ENCODE assay signal across 8 cellular contexts in genomic region chr4:9690608-9691185, GRCh38.
DNase-seq lines count a peak whose midpoint lies in the region; ATAC-seq and TF ChIP-seq lines count a peak whose summit lies in the region.
"Not testable (repeated sequence)": the region's sequence is repeated elsewhere in the genome, so short reads cannot be mapped to it uniquely, and the experiment has no call there.

No MANE protein-coding gene starts in this region.

- not testable (repeated sequence) for H4K20me1 ChIP-seq in fibroblast of lung (ENCODE audit: control insufficient read depth, extremely low read depth, insufficient read depth, low read length); osteoblast (ENCODE audit: insufficient read depth, low read length)

- TF ChIP-seq POLR2A in breast epithelium (IDR thresholded peaks at IDR 0.05); right lobe of liver (IDR thresholded peaks at IDR 0.05): not testable (repeated sequence)

- ATAC-seq in CD4-positive, alpha-beta T cell (ENCODE audit: poor library complexity); activated CD8-positive, alpha-beta T cell treated with anti-CD3 and anti-CD28 coated beads for 36 hours; right lobe of liver: not testable (repeated sequence)

- intact Hi-C loops in CD4-positive, alpha-beta T cell (cut with DNase I, micrococcal nuclease), result loop anchor here (5.0 to 10.0 kb wide), 3 partner anchors 424 to 844 kb away; partner anchors contain the start of gene WDR1 (in 1 of the 2)
- intact Hi-C loops in activated CD8-positive, alpha-beta T cell treated with anti-CD3 and anti-CD28 coated beads for 36 hours (cut with micrococcal nuclease); breast epithelium (cut with DNase I; ENCODE audit: low total_unique reads); right lobe of liver (cut with DNase I): not testable (repeated sequence)

- not testable (repeated sequence) for H3K79me2 ChIP-seq in fibroblast of lung (ENCODE audit: control insufficient read depth, insufficient read depth, low read length); osteoblast (ENCODE audit: insufficient read depth, low read length)

- DNase-seq in CD4-positive, alpha-beta T cell; LNCaP clone FGC (ENCODE audit: low read depth); activated CD8-positive, alpha-beta T cell treated with anti-CD3 and anti-CD28 coated beads for 36 hours; breast epithelium (ENCODE audit: low spot score in 2 of 2); fibroblast of lung (ENCODE audit: low read depth in 2 of 2); right lobe of liver; osteoblast (ENCODE audit: insufficient read length, low spot score, missing footprints): not testable (repeated sequence)

- not testable (repeated sequence) for H3K36me3 ChIP-seq in breast epithelium; fibroblast of lung (ENCODE audit: control insufficient read depth, insufficient read depth, low read length); right lobe of liver; osteoblast (ENCODE audit: insufficient read depth, low read length); subcutaneous abdominal adipose tissue (ENCODE audit: control insufficient read depth in 5 of 5, insufficient read depth in 5 of 5, low read length in 5 of 5)

- H3K27ac ChIP-seq in CD4-positive, alpha-beta T cell (ENCODE audit: low read depth, low read length), result peak overlapping the region; percentile 67
- H3K27ac ChIP-seq in breast epithelium (peak overlapping the region; percentile 80 to 84), right lobe of liver (peak overlapping the region in 2 of 3 donors; percentile 13 to 30)
- not testable (repeated sequence) for H3K27ac ChIP-seq in fibroblast of lung (ENCODE audit: insufficient read depth, low read length); osteoblast (ENCODE audit: low read depth, low read length); subcutaneous abdominal adipose tissue (ENCODE audit: low read depth, low read length)

- not testable (repeated sequence) for H3K36me3 Mint-ChIP-seq in CD4-positive, alpha-beta T cell (ENCODE audit: low read depth); activated CD8-positive, alpha-beta T cell treated with anti-CD3 and anti-CD28 coated beads for 36 hours (ENCODE audit: low read depth)

- POLR2A ChIA-PET in CD4-positive, alpha-beta T cell (lab: Charles Lee), result interaction anchor here (1.1 to 1.8 kb wide), 6 partner anchors 12 to 766 kb away, joined by 3 to 14 read pairs (median 8); partner anchors contain the start of genes WDR1 and ZNF518B
- POLR2A ChIA-PET in activated CD8-positive, alpha-beta T cell treated with anti-CD3 and anti-CD28 coated beads for 36 hours (lab: Charles Lee), result not testable (repeated sequence)

- H3K27me3 ChIP-seq in CD4-positive, alpha-beta T cell (ENCODE audit: control insufficient read depth, insufficient read depth, low read length); breast epithelium; fibroblast of lung (ENCODE audit: control insufficient read depth, insufficient read depth, low read length); right lobe of liver; osteoblast (ENCODE audit: insufficient read depth, low read length); subcutaneous abdominal adipose tissue (ENCODE audit: control insufficient read depth in 5 of 5, insufficient read depth in 4 of 5, low read length in 5 of 5): not testable (repeated sequence)

- not testable (repeated sequence) for H3K27me3 Mint-ChIP-seq in CD4-positive, alpha-beta T cell; activated CD8-positive, alpha-beta T cell treated with anti-CD3 and anti-CD28 coated beads for 36 hours

- peak overlapping the region; percentile 92 for H3K4me3 Mint-ChIP-seq in CD4-positive, alpha-beta T cell
- H3K4me3 Mint-ChIP-seq in activated CD8-positive, alpha-beta T cell treated with anti-CD3 and anti-CD28 coated beads for 36 hours, result peak overlapping the region; percentile 75

- H3K9ac ChIP-seq in fibroblast of lung (ENCODE audit: insufficient read depth, low read length), result not testable (repeated sequence)
- H3K9ac ChIP-seq in subcutaneous abdominal adipose tissue (ENCODE audit: low read length in 5 of 5), result peak overlapping the region in 3 of 5 donors; percentile 82 to 84 (median 82)

- not testable (repeated sequence) for H3K9me3 ChIP-seq in CD4-positive, alpha-beta T cell (ENCODE audit: control insufficient read depth, low read length); breast epithelium; fibroblast of lung (ENCODE audit: control insufficient read depth, insufficient read depth, low read depth, low read length); right lobe of liver; osteoblast (ENCODE audit: low read depth, low read length); subcutaneous abdominal adipose tissue (ENCODE audit: control insufficient read depth in 5 of 5, low read length in 5 of 5)

- H2AFZ ChIP-seq in fibroblast of lung (ENCODE audit: low read length), result peak overlapping the region; percentile 33
- H2AFZ ChIP-seq in osteoblast (ENCODE audit: low read length), result not testable (repeated sequence)

- peaks cover 26% of the 10 kb centered on the region for H3K4me1 Mint-ChIP-seq in CD4-positive, alpha-beta T cell (ENCODE audit: low read depth)
- peaks cover 22% of the 10 kb centered on the region for H3K4me1 Mint-ChIP-seq in activated CD8-positive, alpha-beta T cell treated with anti-CD3 and anti-CD28 coated beads for 36 hours (ENCODE audit: low read depth)

- H3K4me2 ChIP-seq in fibroblast of lung (ENCODE audit: extremely low read depth, insufficient read depth, low read length), result peak overlapping the region; percentile 64
- H3K4me2 ChIP-seq in osteoblast (ENCODE audit: insufficient read depth, low read length), result not testable (repeated sequence)

- CTCF ChIA-PET in CD4-positive, alpha-beta T cell (lab: Charles Lee), result interaction anchor here (1.3 kb wide), 1 partner anchor 13 kb away, joined by 4 read pairs; no protein-coding TSS in a partner anchor
- CTCF ChIA-PET in activated CD8-positive, alpha-beta T cell treated with anti-CD3 and anti-CD28 coated beads for 36 hours (lab: Charles Lee), result interaction anchor here (2.8 to 2.9 kb wide), 2 partner anchors 13 to 158 kb away, joined by 10 to 16 read pairs; no protein-coding TSS in a partner anchor

- H3K4me1 ChIP-seq in breast epithelium; fibroblast of lung (ENCODE audit: control insufficient read depth, extremely low read depth, insufficient read depth, low read length); right lobe of liver; osteoblast (ENCODE audit: insufficient read depth, low read length): not testable (repeated sequence)
- H3K4me1 ChIP-seq in subcutaneous abdominal adipose tissue (ENCODE audit: control insufficient read depth in 5 of 5, insufficient read depth in 5 of 5, low read length in 5 of 5), result peaks cover 0 to 10% (median 7%) of the 10 kb centered on the region in 5 donors

- 33% methylated on average over 6 of the region's 6 CpGs for WGBS in right lobe of liver (ENCODE audit: insufficient coverage, low coverage, low lambda C conversion rate, missing lambda C conversion rate)

- not testable (repeated sequence) for TF ChIP-seq CTCF in CD4-positive, alpha-beta T cell (IDR thresholded peaks at IDR 0.05); LNCaP clone FGC (IDR thresholded peaks at IDR 0.05; ENCODE audit: control insufficient read depth, extremely low read depth, insufficient read depth); activated CD8-positive, alpha-beta T cell treated with anti-CD3 and anti-CD28 coated beads for 36 hours (IDR thresholded peaks at IDR 0.05); breast epithelium (IDR thresholded peaks at IDR 0.05); fibroblast of lung (conservative IDR thresholded peaks at IDR 0.05 in 1 of 2, IDR thresholded peaks at IDR 0.05 in 1 of 2; ENCODE audit: low read depth in 1 of 2, low read length in 2 of 2); right lobe of liver (IDR thresholded peaks at IDR 0.05); osteoblast (IDR thresholded peaks at IDR 0.05; ENCODE audit: extremely low read depth, low read depth, low read length)

- H3K4me3 ChIP-seq in LNCaP clone FGC (ENCODE audit: low read depth, low read length) (peak overlapping the region; percentile 53), breast epithelium (peak overlapping the region; percentile 49 to 67 (median 63)), fibroblast of lung (replicated peaks in 1 of 4; ENCODE audit: control extremely low read depth in 1 of 4, insufficient read depth in 1 of 4, low read depth in 3 of 4, low read length in 4 of 4) (peak overlapping the region in 2 of 4 experiments; percentile 54 to 56), right lobe of liver (peak overlapping the region; percentile 57 to 71 (median 61)), osteoblast (ENCODE audit: insufficient read depth, low read length) (peak overlapping the region; percentile 55), subcutaneous abdominal adipose tissue (ENCODE audit: low read depth in 1 of 5, low read length in 5 of 5) (peak overlapping the region; percentile 69 to 81 (median 76))

- H3K9me3 Mint-ChIP-seq in CD4-positive, alpha-beta T cell; activated CD8-positive, alpha-beta T cell treated with anti-CD3 and anti-CD28 coated beads for 36 hours: not testable (repeated sequence)

- peak overlapping the region; percentile 85 for H3K27ac Mint-ChIP-seq in CD4-positive, alpha-beta T cell
- H3K27ac Mint-ChIP-seq in activated CD8-positive, alpha-beta T cell treated with anti-CD3 and anti-CD28 coated beads for 36 hours, result not testable (repeated sequence)
